Comparison of ENCODE assay signal across 10 cellular contexts in the genomic region with DNA sequence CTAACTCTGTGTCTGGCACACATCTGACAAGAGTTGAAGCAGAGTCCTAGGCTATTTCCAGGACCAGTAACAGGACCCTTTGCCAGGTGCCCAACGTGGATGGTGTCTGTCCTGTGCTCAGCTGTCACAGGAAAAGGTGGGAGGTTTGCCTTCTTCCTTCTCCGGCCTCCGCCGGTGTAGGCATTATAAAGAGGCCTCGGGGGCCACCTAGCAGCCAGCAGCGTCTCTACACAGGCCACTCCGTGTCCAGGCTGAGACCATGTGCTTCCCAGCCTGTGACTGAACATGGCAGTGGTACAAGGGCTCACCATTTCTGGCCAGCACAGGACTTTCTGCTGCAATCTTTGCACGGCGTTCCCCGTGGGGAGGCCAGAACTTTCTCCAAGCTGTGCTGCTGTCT.
DNase-seq lines count a peak whose midpoint lies in the region; ATAC-seq and TF ChIP-seq lines count a peak whose summit lies in the region.
"Had no signal": no experiment of that assay in that cellular context is flagged by ENCODE, and none has a peak within 500 bp of the region (broad histone marks: within the 10 kb centered on the region; RNA-seq: fewer than 3 reads in every experiment).

No MANE protein-coding gene starts in this region.

- intact Hi-C loops in gastrocnemius medialis (cut with DNase I; ENCODE audit: low total_unique reads) (loop anchor here (1.0 to 2.0 kb wide), 3 partner anchors 40 to 262 kb away; a partner anchor contains a TSS), spleen (cut with DNase I; ENCODE audit: low total_unique reads) (no loop called here)

- peaks cover 8% of the 10 kb centered on the region for H3K9me3 Mint-ChIP-seq in glutamatergic neuron (ENCODE audit: unreplicated experiment)
- H3K9me3 Mint-ChIP-seq: dendritic cell treated with granulocyte-macrophage colony-stimulating factor and Interleukin-4, amounts not matched to agents 40 ng/mL and 50 ng/mL, for 4 days had no signal

- 45 to 61% (median 56%) methylated on average over 9 to 10 of the region's 10 CpGs for WGBS in spleen, 5 donors

- H3K27ac Mint-ChIP-seq in glutamatergic neuron (ENCODE audit: unreplicated experiment) = peak overlapping the region; percentile 62
- H3K27ac Mint-ChIP-seq: dendritic cell treated with granulocyte-macrophage colony-stimulating factor and Interleukin-4, amounts not matched to agents 40 ng/mL and 50 ng/mL, for 4 days had no signal

- H3K36me3 ChIP-seq in gastrocnemius medialis (no peaks in the 10 kb centered on the region), spleen (no peaks in the 10 kb centered on the region)

- TF ChIP-seq POLR2A in gastrocnemius medialis (IDR thresholded peaks at IDR 0.05) (no peak), spleen (IDR thresholded peaks at IDR 0.05) (no peak)

- no peak overlapping the region for H3K4me3 Mint-ChIP-seq in glutamatergic neuron (ENCODE audit: unreplicated experiment)
- H3K4me3 Mint-ChIP-seq: dendritic cell treated with granulocyte-macrophage colony-stimulating factor and Interleukin-4, amounts not matched to agents 40 ng/mL and 50 ng/mL, for 4 days had no signal

- H3K4me1 ChIP-seq in gastrocnemius medialis = peaks cover 46 to 49% of the 10 kb centered on the region in 2 donors
- peaks cover 0 to 4% (median 0%) of the 10 kb centered on the region in 6 donors for H3K4me1 ChIP-seq in spleen

- peaks cover 49% of the 10 kb centered on the region for H3K4me1 Mint-ChIP-seq in glutamatergic neuron (ENCODE audit: low read depth, unreplicated experiment)

- H3K27ac ChIP-seq in gastrocnemius medialis = peak overlapping the region; percentile 72 to 93 (median 82)
- no peak overlapping the region for H3K27ac ChIP-seq in spleen

- no peaks in the 10 kb centered on the region for H3K9me3 ChIP-seq in gastrocnemius medialis
- H3K9me3 ChIP-seq in spleen = no peaks in the 10 kb centered on the region

- H3K27me3 ChIP-seq in gastrocnemius medialis (no peaks in the 10 kb centered on the region), spleen (replicated peaks in 1 of 7) (no peaks in the 10 kb centered on the region)

- ATAC-seq in gastrocnemius medialis = peak; percentile 90 to 92

- H3K36me3 Mint-ChIP-seq in glutamatergic neuron (ENCODE audit: unreplicated experiment) = no peaks in the 10 kb centered on the region

- H3K4me3 ChIP-seq in gastrocnemius medialis = peak overlapping the region in 1 of 4 donors; percentile 10
- no peak overlapping the region for H3K4me3 ChIP-seq in spleen

- TF ChIP-seq CTCF in GM10266 (IDR thresholded peaks at IDR 0.05; ENCODE audit: control insufficient read depth, insufficient read depth, low read depth, missing control alignments) (peak; percentile 27), glutamatergic neuron (IDR thresholded peaks at IDR 0.05; ENCODE audit: partially characterized antibody, unreplicated experiment) (no peak), gastrocnemius medialis (IDR thresholded peaks at IDR 0.05 in 4 of 5, conservative IDR thresholded peaks at IDR 0.05 in 1 of 5) (peak; percentile 44 to 70 (median 50)), spleen (IDR thresholded peaks at IDR 0.05 in 8 of 11, conservative IDR thresholded peaks at IDR 0.05 in 3 of 11) (no peak)

- in situ Hi-C loops in gastrocnemius medialis (cut with MboI; ENCODE audit: low sequenced_read_pairs in 4 of 4) = loop anchor here in 1 of 4 donors (5.0 kb wide), 1 partner anchor 39 kb away; no protein-coding TSS in a partner anchor

- DNase-seq in GM10266 (ENCODE audit: extremely low spot score) = peak; percentile 64
- DNase-seq in SHP77 (lab: John Stamatoyannopoulos, UW) = peak; percentile 28 to 32
- no peak for DNase-seq in glutamatergic neuron
- peak; percentile 83 to 88 for DNase-seq in gastrocnemius medialis
- DNase-seq in NCI-H345 treated with DMSO at 0.1 percent for 48 hours (lab: John Stamatoyannopoulos, UW; ENCODE audit: unreplicated experiment) = no peak
- no peak for DNase-seq in activated naive CD4-positive, alpha-beta T cell treated with anti-CD3 and anti-CD28 coated beads, Interleukin-2, amount 50 U/mL, for 16 hours
- no peak for DNase-seq in NCI-H510A (lab: John Stamatoyannopoulos, UW)
- no peak for DNase-seq in spleen
- DNase-seq: NCI-H2081 had no signal

- peaks cover 14% of the 10 kb centered on the region for H3K27me3 Mint-ChIP-seq in glutamatergic neuron (ENCODE audit: unreplicated experiment)

Comparison
In these comparisons a context has a peak if more than half of its experiments do, and no peak if none do; other contexts are left out.
1. DNase-seq: peak in GM10266 (single experiment), SHP77 (2 of 2) and gastrocnemius medialis (2 of 2); none in glutamatergic neuron (single experiment), NCI-H345 treated with DMSO at 0.1 percent for 48 hours (single experiment), activated naive CD4-positive, alpha-beta T cell treated with anti-CD3 and anti-CD28 coated beads, Interleukin-2, amount 50 U/mL, for 16 hours (single experiment), NCI-H510A (single experiment) and spleen (single experiment).
2. CTCF ChIP-seq: peak in GM10266 (single experiment) and gastrocnemius medialis (5 of 5); none in glutamatergic neuron (single experiment) and spleen (0 of 11).
3. H3K27ac ChIP-seq: peak in gastrocnemius medialis (4 of 4); none in spleen (0 of 8).